Comparison of ENCODE assay signal across 1 cellular context in the genomic region with DNA sequence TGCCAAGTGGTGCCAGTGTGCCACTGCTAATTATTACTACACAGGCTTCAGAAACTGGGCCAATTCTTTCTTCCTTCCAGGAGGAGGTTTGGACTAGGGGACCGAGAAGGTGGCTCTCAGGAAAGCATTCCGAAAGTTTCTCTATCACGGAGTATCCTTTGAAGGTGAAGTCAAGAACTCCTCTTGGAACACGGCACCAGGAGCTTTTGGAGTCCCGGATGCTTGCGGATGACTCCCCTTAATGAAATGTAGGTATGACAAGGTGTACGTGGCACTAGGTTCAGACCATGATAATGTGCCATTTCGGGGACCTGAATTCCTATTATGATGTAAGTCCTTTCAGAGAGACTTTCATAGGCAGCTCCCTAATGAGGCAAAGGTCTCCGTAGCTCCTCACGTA.
TF ChIP-seq lines count a peak whose summit lies in the region.

No MANE protein-coding gene starts in this region.

TF ChIP-seq in SK-N-SH, 30 proteins besides CTCF, POLR2A, EP300 and RAD21 (continued from another document):
- TF ChIP-seq, protein P1, sequence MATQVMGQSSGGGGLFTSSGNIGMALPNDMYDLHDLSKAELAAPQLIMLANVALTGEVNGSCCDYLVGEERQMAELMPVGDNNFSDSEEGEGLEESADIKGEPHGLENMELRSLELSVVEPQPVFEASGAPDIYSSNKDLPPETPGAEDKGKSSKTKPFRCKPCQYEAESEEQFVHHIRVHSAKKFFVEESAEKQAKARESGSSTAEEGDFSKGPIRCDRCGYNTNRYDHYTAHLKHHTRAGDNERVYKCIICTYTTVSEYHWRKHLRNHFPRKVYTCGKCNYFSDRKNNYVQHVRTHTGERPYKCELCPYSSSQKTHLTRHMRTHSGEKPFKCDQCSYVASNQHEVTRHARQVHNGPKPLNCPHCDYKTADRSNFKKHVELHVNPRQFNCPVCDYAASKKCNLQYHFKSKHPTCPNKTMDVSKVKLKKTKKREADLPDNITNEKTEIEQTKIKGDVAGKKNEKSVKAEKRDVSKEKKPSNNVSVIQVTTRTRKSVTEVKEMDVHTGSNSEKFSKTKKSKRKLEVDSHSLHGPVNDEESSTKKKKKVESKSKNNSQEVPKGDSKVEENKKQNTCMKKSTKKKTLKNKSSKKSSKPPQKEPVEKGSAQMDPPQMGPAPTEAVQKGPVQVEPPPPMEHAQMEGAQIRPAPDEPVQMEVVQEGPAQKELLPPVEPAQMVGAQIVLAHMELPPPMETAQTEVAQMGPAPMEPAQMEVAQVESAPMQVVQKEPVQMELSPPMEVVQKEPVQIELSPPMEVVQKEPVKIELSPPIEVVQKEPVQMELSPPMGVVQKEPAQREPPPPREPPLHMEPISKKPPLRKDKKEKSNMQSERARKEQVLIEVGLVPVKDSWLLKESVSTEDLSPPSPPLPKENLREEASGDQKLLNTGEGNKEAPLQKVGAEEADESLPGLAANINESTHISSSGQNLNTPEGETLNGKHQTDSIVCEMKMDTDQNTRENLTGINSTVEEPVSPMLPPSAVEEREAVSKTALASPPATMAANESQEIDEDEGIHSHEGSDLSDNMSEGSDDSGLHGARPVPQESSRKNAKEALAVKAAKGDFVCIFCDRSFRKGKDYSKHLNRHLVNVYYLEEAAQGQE (IDR thresholded peaks at IDR 0.05; ENCODE audit: low read depth, low read length): no peak
- no peak for TF ChIP-seq IRF3 (IDR thresholded peaks at IDR 0.05; ENCODE audit: low read depth, low read length)
- no peak for TF ChIP-seq NFIC (IDR thresholded peaks at IDR 0.05; ENCODE audit: borderline replicate concordance)
- TF ChIP-seq MXI1 (IDR thresholded peaks at IDR 0.05; ENCODE audit: low read depth, low read length): no peak
